16 cellular contexts compared by ENCODE assay signal in the genomic region with DNA sequence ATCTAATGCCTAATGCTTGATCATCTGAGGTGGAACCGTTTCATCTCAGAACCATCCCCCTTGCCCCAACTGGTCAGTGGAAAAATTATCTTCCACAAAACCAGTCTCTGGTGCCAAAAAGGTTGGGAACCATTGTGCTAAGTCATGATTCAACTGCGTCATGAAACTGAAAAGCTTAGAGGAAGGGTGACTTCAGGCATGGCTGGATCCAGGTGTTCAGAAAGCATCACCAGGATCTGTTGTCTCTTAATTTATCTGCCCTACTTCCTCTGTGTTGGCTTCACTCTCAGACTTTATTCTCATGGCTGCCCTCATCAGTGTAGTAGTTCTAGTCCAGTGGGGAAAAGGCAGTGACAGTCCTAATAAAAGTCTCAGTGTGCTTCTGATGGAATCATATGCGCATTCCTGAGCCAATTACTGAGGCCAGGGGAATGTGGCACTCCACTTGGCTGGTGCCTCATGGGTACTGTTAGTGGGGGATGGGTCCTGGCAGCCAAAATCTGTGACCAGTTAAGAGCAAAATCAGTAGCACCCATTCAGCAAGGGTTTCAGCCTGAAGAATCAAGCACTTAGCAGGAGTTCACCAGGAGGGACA.
"Had no signal": no experiment of that assay in that cellular context is flagged by ENCODE, and none has a peak within 500 bp of the region (broad histone marks: within the 10 kb centered on the region; RNA-seq: fewer than 3 reads in every experiment).

No MANE protein-coding gene starts in this region.

- H3K79me2 ChIP-seq: hepatocyte had no signal

- H3K4me2 ChIP-seq: hepatocyte had no signal

- H3K4me3 ChIP-seq: hepatocyte, testis had no signal

- H3K27ac ChIP-seq: hepatocyte, testis had no signal

- H3K4me1 ChIP-seq: testis had no signal

- ATAC-seq: left cardiac atrium; left ventricle myocardium superior; stimulated activated naive CD8-positive, alpha-beta T cell treated with anti-CD3 and anti-CD28 coated beads, Interleukin-15, Interleukin-2, amounts not matched to agents 100 U/mL and 50 U/mL, for 24 hours had no signal

- H3K27me3 ChIP-seq: hepatocyte, testis had no signal

- DNase-seq: activated CD4-positive, alpha-beta T cell treated with anti-CD3 and anti-CD28 coated beads for 4 hours; activated CD4-positive, alpha-beta T cell treated with anti-CD3 and anti-CD28 coated beads, Interleukin-2, amount 50 U/mL, for 48 hours; activated CD8-positive, alpha-beta memory T cell treated with anti-CD3 and anti-CD28 coated beads for 24 hours; activated effector memory CD4-positive, alpha-beta T cell treated with Interleukin-2 at 50 U/mL for 16 hours; activated naive CD4-positive, alpha-beta T cell treated with Interleukin-2 at 50 U/mL for 16 hours; anterior cingulate cortex; dermis blood vessel endothelial cell; effector CD8-positive, alpha-beta T cell; left cardiac atrium; left ventricle myocardium superior; posterior cingulate gyrus; stimulated activated CD4-positive, alpha-beta T cell treated with anti-CD3 and anti-CD28 coated beads, Interleukin-2, amount 100 ng/mL, for 48 hours; stimulated activated naive CD8-positive, alpha-beta T cell treated with anti-CD3 and anti-CD28 coated beads, Interleukin-15, Interleukin-2, amounts not matched to agents 100 U/mL and 50 U/mL, for 24 hours; testis; trophoblast cell had no signal

- H3K9me3 ChIP-seq: testis had no signal
